ENCODE assay signal across 8 cellular contexts in the genomic region with DNA sequence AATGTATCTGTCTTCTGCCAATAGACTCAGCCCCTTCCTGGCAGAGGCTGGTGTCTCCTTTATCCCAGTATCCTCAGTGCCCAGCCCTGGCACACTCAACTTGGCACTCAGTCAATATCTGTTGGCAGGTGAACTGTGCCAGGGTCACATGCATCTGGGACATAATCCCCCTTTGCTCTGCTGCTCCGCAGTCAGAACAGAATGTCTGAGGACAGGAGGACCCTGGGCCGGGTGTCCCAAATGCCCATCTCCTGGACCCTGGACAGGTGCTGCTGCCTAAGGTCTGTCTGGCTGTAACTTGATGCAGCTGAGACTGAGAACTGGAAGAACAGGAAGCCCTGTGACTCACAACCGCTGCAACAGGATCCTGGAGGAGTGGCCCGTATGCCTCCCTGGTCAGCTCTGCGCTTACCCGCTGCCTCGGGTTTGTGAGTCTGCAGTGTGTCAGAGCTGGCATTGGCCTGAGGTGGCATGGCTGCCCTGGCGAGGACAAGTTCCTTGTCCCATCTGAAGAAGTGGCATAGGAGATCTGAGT. TPM values are rescaled to one million over a fixed set of nuclear protein-coding genes. Genes with fewer than 3 reads are reported as not detected.
A peak's percentile ranks its signal among the peaks of the same experiment; 100 is the strongest.
DNase-seq lines count a peak whose midpoint lies in the region; ATAC-seq lines count a peak whose summit lies in the region.

No MANE protein-coding gene starts in this region.

- peaks cover 1 to 2% of the 10 kb centered on the region in 2 donors for H3K36me3 Mint-ChIP-seq in activated T-cell treated with anti-CD3 and anti-CD28 coated beads, Interleukin-2, amount 50 U/mL, for 72 hours (ENCODE audit: insufficient read depth in 2 of 2)

- peak overlapping the region; percentile 53 to 56 for H3K4me3 Mint-ChIP-seq in activated T-cell treated with anti-CD3 and anti-CD28 coated beads, Interleukin-2, amount 50 U/mL, for 72 hours

- DNase-seq in ELR (ENCODE audit: low read depth), result peak; percentile 97
- peak; percentile 70 for DNase-seq in NCI-H446 treated with DMSO at 0.1 percent for 48 hours (lab: John Stamatoyannopoulos, UW)
- peak; percentile 34 to 48 for DNase-seq in activated T-cell treated with anti-CD3 and anti-CD28 coated beads, Interleukin-2, amount 50 U/mL, for 72 hours
- peak; percentile 76 for DNase-seq in glomerular endothelial cell (ENCODE audit: extremely low read depth, low read depth, low spot score)
- peak in 6 of 10 donors; percentile 18 to 91 (median 44) for DNase-seq in posterior cingulate gyrus

- no peaks in the 10 kb centered on the region for H3K27me3 Mint-ChIP-seq in activated T-cell treated with anti-CD3 and anti-CD28 coated beads, Interleukin-2, amount 50 U/mL, for 72 hours (ENCODE audit: low read depth)

- intact Hi-C loops in posterior cingulate gyrus (cut with DNase I), result no loop called here

- ATAC-seq in activated T-cell treated with anti-CD3 and anti-CD28 coated beads, Interleukin-2, amount 50 U/mL, for 72 hours (replicated peaks in 1 of 2), result peak; percentile 46 to 52
- ATAC-seq in GM18498 (IDR thresholded peaks at IDR 0.05; ENCODE audit: unreplicated experiment) (no peak), GM18867 (IDR thresholded peaks at IDR 0.05; ENCODE audit: unreplicated experiment) (no peak), HG02885 (IDR thresholded peaks at IDR 0.05; ENCODE audit: poor library complexity, unreplicated experiment) (no peak)

- peak overlapping the region; percentile 70 for H3K27ac Mint-ChIP-seq in activated T-cell treated with anti-CD3 and anti-CD28 coated beads, Interleukin-2, amount 50 U/mL, for 72 hours

- H3K4me1 Mint-ChIP-seq in activated T-cell treated with anti-CD3 and anti-CD28 coated beads, Interleukin-2, amount 50 U/mL, for 72 hours (ENCODE audit: low read depth), result peaks cover 100% of the 10 kb centered on the region

- no peaks in the 10 kb centered on the region for H3K9me3 Mint-ChIP-seq in activated T-cell treated with anti-CD3 and anti-CD28 coated beads, Interleukin-2, amount 50 U/mL, for 72 hours

RNA-seq across cellular contexts. Expression of gene HK2, which starts 11.4 kb away (rescaled TPM):
- 10 to 100 TPM; 31.2 to 36.4 TPM for total RNA-seq in activated T-cell treated with anti-CD3 and anti-CD28 coated beads, Interleukin-2, amount 50 U/mL, for 72 hours
- 9.4 and 12.0 TPM in 2 replicates for total RNA-seq in glomerular endothelial cell

Comparison
In these comparisons a context has a peak if more than half of its experiments do, and no peak if none do; other contexts are left out.
1. DNase-seq: peak in every context shown above with its lines; median percentile 97 in ELR; 76 in glomerular endothelial cell; 70 in NCI-H446 treated with DMSO at 0.1 percent for 48 hours; 44 in posterior cingulate gyrus; 41 in activated T-cell treated with anti-CD3 and anti-CD28 coated beads, Interleukin-2, amount 50 U/mL, for 72 hours.
2. ATAC-seq: peak in activated T-cell treated with anti-CD3 and anti-CD28 coated beads, Interleukin-2, amount 50 U/mL, for 72 hours (2 of 2); none in GM18498 (single experiment), GM18867 (single experiment) and HG02885 (single experiment).